ENCODE assay signal across 31 cellular contexts in the genomic region with DNA sequence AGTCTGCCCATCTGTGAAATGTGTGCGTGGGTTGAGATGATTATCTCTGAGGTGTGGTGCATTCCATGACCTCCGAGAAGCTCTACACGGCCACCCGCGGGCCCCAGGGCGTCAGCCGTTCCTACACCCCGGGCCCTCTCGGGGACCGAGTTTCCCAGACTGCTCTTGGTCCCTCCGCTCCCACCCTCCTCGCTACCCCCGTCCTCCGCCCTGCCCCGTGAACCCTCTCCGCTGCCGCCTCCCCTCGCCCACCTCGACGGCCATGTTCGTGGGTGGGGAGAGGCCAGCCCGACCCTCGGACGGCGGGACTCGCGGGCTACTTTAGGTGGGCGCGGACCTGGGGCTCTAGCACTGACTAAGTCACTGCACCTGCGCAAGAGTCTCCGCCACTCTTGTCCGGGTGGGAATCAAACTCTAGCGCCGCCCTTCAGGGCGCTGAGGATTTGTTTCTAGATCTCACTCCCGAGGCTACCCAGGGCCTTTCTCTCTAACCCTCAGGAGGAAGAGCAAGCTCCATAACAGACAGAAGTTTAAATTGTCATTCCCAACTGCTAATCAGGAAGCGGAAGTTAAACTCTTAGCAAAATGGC. TPM values are rescaled to one million over a fixed set of nuclear protein-coding genes. Genes with fewer than 3 reads are reported as not detected.
"Had no signal": no experiment of that assay in that cellular context is flagged by ENCODE, and none has a peak within 500 bp of the region (broad histone marks: within the 10 kb centered on the region; RNA-seq: fewer than 3 reads in every experiment).

No MANE protein-coding gene starts in this region.

- H3K4me1 ChIP-seq: breast epithelium, esophagus squamous epithelium, left ventricle myocardium inferior, right lobe of liver, upper lobe of left lung had no signal

- H3K36me3 Mint-ChIP-seq: natural killer cell treated with Interleukin-12 subunit alpha and Interleukin-12 subunit beta and Interleukin-15 and Interleukin-18, amount 100 ng/mL, for 72 hours had no signal

- H3K4me1 Mint-ChIP-seq: central memory CD8-positive, alpha-beta T cell had no signal

- H3K4me3 ChIP-seq: breast epithelium, esophagus squamous epithelium, left ventricle myocardium inferior, lung, mucosa of descending colon, right lobe of liver, upper lobe of left lung had no signal

- H3K27ac Mint-ChIP-seq: activated naive CD4-positive, alpha-beta T cell treated with anti-CD3 and anti-CD28 coated beads, Interleukin-2, amount 50 U/mL, for 72 hours; activated T-cell treated with anti-CD3 and anti-CD28 coated beads, Interleukin-2, amount 50 U/mL, for 72 hours; natural killer cell treated with Interleukin-12 subunit alpha and Interleukin-12 subunit beta and Interleukin-15 and Interleukin-18, amount 100 ng/mL, for 72 hours had no signal

- H3K9me3 Mint-ChIP-seq: central memory CD8-positive, alpha-beta T cell; natural killer cell treated with Interleukin-12 subunit alpha and Interleukin-12 subunit beta and Interleukin-15 and Interleukin-18, amount 100 ng/mL, for 72 hours had no signal

- H3K27ac ChIP-seq: breast epithelium, epithelial cell of prostate, esophagus squamous epithelium, left ventricle myocardium inferior, right lobe of liver, upper lobe of left lung, VCaP had no signal

- ATAC-seq: activated naive CD4-positive, alpha-beta T cell treated with anti-CD3 and anti-CD28 coated beads, Interleukin-2, amount 50 U/mL, for 72 hours; activated T-cell treated with anti-CD3 and anti-CD28 coated beads, Interleukin-2, amount 50 U/mL, for 72 hours; mucosa of descending colon had no signal

- H3K9me3 ChIP-seq: breast epithelium, esophagus squamous epithelium, left ventricle myocardium inferior, mucosa of descending colon, right lobe of liver, upper lobe of left lung had no signal

- H3K4me3 Mint-ChIP-seq: activated T-cell treated with anti-CD3 and anti-CD28 coated beads, Interleukin-2, amount 50 U/mL, for 72 hours; central memory CD8-positive, alpha-beta T cell; natural killer cell treated with Interleukin-12 subunit alpha and Interleukin-12 subunit beta and Interleukin-15 and Interleukin-18, amount 100 ng/mL, for 72 hours had no signal

- H3K36me3 ChIP-seq: breast epithelium, esophagus squamous epithelium, left ventricle myocardium inferior, right lobe of liver, upper lobe of left lung had no signal

- H3K27me3 ChIP-seq: breast epithelium, right lobe of liver, upper lobe of left lung had no signal

- DNase-seq: activated CD4-positive, alpha-beta T cell treated with anti-CD3 and anti-CD28 coated beads for 4 hours; activated CD4-positive, alpha-beta T cell treated with anti-CD3 and anti-CD28 coated beads, Interleukin-2, amount 50 U/mL, for 4 hours; activated naive CD4-positive, alpha-beta T cell; activated T-cell treated with anti-CD3 and anti-CD28 coated beads for 4 hours; activated T-cell treated with anti-CD3 and anti-CD28 coated beads, Interleukin-2, amount 50 U/mL, for 72 hours; dermis blood vessel endothelial cell; effector CD4-positive, alpha-beta T cell; esophagus squamous epithelium; islet precursor cell; left ventricle myocardium inferior; right lobe of liver; stimulated activated CD4-positive, alpha-beta T cell treated with anti-CD3 and anti-CD28 coated beads, Interleukin-2, amount 100 ng/mL, for 48 hours; stimulated activated naive CD4-positive, alpha-beta T cell treated with Interleukin-2 at 50 U/mL for 16 hours; T-helper 9 cell had no signal

RNA-seq across cellular contexts. Expression of a gene that starts 47.7 kb away (rescaled TPM):
- total RNA-seq: dermis blood vessel endothelial cell; esophagus squamous epithelium; mesenteric fat pad; myocyte; natural killer cell treated with Interleukin-12 subunit alpha and Interleukin-12 subunit beta and Interleukin-15 and Interleukin-18, amount 100 ng/mL, for 72 hours; osteoblast; posterior vena cava; right lobe of liver; subcutaneous adipose tissue had no signal

RNA-seq across cellular contexts. Expression of a gene that starts 56.7 kb away (rescaled TPM):
- total RNA-seq: dermis blood vessel endothelial cell, frontal cortex, left ventricle myocardium inferior, myocyte, osteoblast, renal cortical epithelial cell, right lobe of liver, skeletal muscle tissue, subcutaneous adipose tissue had no signal
- polyA plus RNA-seq: lung had no signal

RNA-seq across cellular contexts. Expression of a gene that starts 57.1 kb away (rescaled TPM):
- total RNA-seq: dermis blood vessel endothelial cell had no signal
